Comparison of ENCODE assay signal across 8 cellular contexts in genomic region chr17:59565171-59565958, GRCh38. TPM values are rescaled to one million over a fixed set of nuclear protein-coding genes. Genes with fewer than 3 reads are reported as not detected.
DNase-seq lines count a peak whose midpoint lies in the region; ATAC-seq, FAIRE-seq and TF ChIP-seq lines count a peak whose summit lies in the region.

A gene with protein sequence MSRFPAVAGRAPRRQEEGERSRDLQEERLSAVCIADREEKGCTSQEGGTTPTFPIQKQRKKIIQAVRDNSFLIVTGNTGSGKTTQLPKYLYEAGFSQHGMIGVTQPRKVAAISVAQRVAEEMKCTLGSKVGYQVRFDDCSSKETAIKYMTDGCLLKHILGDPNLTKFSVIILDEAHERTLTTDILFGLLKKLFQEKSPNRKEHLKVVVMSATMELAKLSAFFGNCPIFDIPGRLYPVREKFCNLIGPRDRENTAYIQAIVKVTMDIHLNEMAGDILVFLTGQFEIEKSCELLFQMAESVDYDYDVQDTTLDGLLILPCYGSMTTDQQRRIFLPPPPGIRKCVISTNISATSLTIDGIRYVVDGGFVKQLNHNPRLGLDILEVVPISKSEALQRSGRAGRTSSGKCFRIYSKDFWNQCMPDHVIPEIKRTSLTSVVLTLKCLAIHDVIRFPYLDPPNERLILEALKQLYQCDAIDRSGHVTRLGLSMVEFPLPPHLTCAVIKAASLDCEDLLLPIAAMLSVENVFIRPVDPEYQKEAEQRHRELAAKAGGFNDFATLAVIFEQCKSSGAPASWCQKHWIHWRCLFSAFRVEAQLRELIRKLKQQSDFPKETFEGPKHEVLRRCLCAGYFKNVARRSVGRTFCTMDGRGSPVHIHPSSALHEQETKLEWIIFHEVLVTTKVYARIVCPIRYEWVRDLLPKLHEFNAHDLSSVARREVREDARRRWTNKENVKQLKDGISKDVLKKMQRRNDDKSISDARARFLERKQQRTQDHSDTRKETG (plus strand): TSS chr17:59565610. CDS start chr17:59565672, 62 bp downstream.

- peak within 1 kb of the TSS; percentile 76 to 89 for H3K4me3 ChIP-seq in right atrium auricular region
- H3K4me3 ChIP-seq in psoas muscle: peak within 1 kb of the TSS; percentile 74
- H3K4me3 ChIP-seq in urinary bladder (ENCODE audit: low read depth, low read length): peak within 1 kb of the TSS; percentile 75

- H3K4me1 ChIP-seq in right atrium auricular region (peaks cover 0 to 15% of the 10 kb centered on the region in 2 donors), psoas muscle (peaks cover 6% of the 10 kb centered on the region), urinary bladder (ENCODE audit: insufficient read depth) (no peaks in the 10 kb centered on the region)

- no peaks in the 10 kb centered on the region for H3K36me3 ChIP-seq in right atrium auricular region
- peaks cover 0 to 16% of the 10 kb centered on the region in 2 donors for H3K36me3 ChIP-seq in psoas muscle (ENCODE audit: insufficient read depth in 1 of 2, low read depth in 1 of 2)
- no peaks in the 10 kb centered on the region for H3K36me3 ChIP-seq in urinary bladder (ENCODE audit: insufficient read depth)

- DNase-seq in GM12891 (ENCODE audit: insufficient read length, low spot score): peak; percentile 79
- peak; percentile 56 for DNase-seq in NCI-H187 treated with DMSO at 0.1 percent for 48 hours (lab: John Stamatoyannopoulos, UW)
- peak; percentile 82 to 97 (median 92) for DNase-seq in T-helper 2 cell
- DNase-seq in right atrium auricular region (ENCODE audit: low spot score): peak; percentile 97
- peak; percentile 94 to 97 for DNase-seq in psoas muscle

- TF ChIP-seq CTCF in right atrium auricular region (IDR thresholded peaks at IDR 0.05) (no peak), psoas muscle (IDR thresholded peaks at IDR 0.05) (no peak)

- TF ChIP-seq POLR2A in GM12891 (IDR thresholded peaks at IDR 0.05; ENCODE audit: low read depth, low read length): 0 out of 2 replicates have a peak, but pooled peaks have one; percentile 42

- H3K27me3 ChIP-seq in right atrium auricular region: no peaks in the 10 kb centered on the region
- H3K27me3 ChIP-seq in psoas muscle (ENCODE audit: insufficient read depth in 3 of 3, low read length in 2 of 3): no peaks in the 10 kb centered on the region

- H3K9me3 ChIP-seq in right atrium auricular region (no peaks in the 10 kb centered on the region), psoas muscle (no peaks in the 10 kb centered on the region)

- H3K27ac ChIP-seq in angular gyrus (ENCODE audit: low read depth, low read length) (peak within 1 kb of the TSS; percentile 90), right atrium auricular region (peak within 1 kb of the TSS; percentile 80 to 83), psoas muscle (peak within 1 kb of the TSS; percentile 82), urinary bladder (ENCODE audit: low read depth) (peak within 1 kb of the TSS; percentile 53)

- intact Hi-C loops in psoas muscle (cut with DNase I): loop anchor here in 1 of 2 donors (10.0 kb wide), 1 partner anchor 49 kb away; the partner anchor contains the start of gene CLTC

- 8 to 9% (median 8%) methylated on average over 53 to 62 of the region's 62 CpGs for WGBS in psoas muscle, 3 donors
- 8% methylated on average over 62 of the region's 62 CpGs for WGBS in urinary bladder

- peak; percentile 70 for ATAC-seq in HG02884 (IDR thresholded peaks at IDR 0.05; ENCODE audit: unreplicated experiment)
- peak; percentile 98 to 99 (median 99) for ATAC-seq in psoas muscle

- peak; percentile 97 for FAIRE-seq in GM12891 (lab: Jason Lieb, UNC)

TF ChIP-seq in GM12891, 5 proteins besides CTCF, POLR2A, EP300 and RAD21:
- peak; percentile 60; the same call in 1 of the 2 replicates for TF ChIP-seq TAF1 (IDR thresholded peaks at IDR 0.05; ENCODE audit: low read depth, low read length)
- TF ChIP-seq POU2F2 (IDR thresholded peaks at IDR 0.05; ENCODE audit: low read depth, low read length): peak; percentile 46; the same call in 1 of the 2 replicates
- peak; percentile 74 for TF ChIP-seq POLR2AphosphoS5 (IDR thresholded peaks at IDR 0.05; ENCODE audit: low read depth, low read length)
- TF ChIP-seq PAX5 (IDR thresholded peaks at IDR 0.05; ENCODE audit: insufficient read depth, low read length, severe bottlenecking): no peak
- no peak for TF ChIP-seq SPI1 (IDR thresholded peaks at IDR 0.05; ENCODE audit: low read depth, low read length)
TF ChIP-seq in GM12891: peak in this region for 3.

RNA-seq across cellular contexts. Expression of the gene that starts here (rescaled TPM):
- polyA plus RNA-seq in GM12891 (2012; ENCODE audit: low read depth, missing spikeins): 9.6 TPM
- total RNA-seq in right atrium auricular region: 10 to 100 TPM; 22.1 to 22.7 TPM
- 10 to 100 TPM; 17.2 to 21.8 (median 20.1) TPM for total RNA-seq in psoas muscle
- 10 to 100 TPM in 2 of 3 donors, 1 to 10 TPM in 1; 8.5 to 17.2 (median 10.4) TPM for polyA plus RNA-seq in psoas muscle
- total RNA-seq in urinary bladder: 87.1 TPM
- polyA plus RNA-seq in urinary bladder: 30.3 TPM

Comparison
In these comparisons a context has a peak if more than half of its experiments do, and no peak if none do; other contexts are left out.
1. Peak in every context shown above with its lines: DNase-seq, ATAC-seq, H3K4me3 ChIP-seq and H3K27ac ChIP-seq.